ENCODE assay signal across 1 cellular context in the genomic region with DNA sequence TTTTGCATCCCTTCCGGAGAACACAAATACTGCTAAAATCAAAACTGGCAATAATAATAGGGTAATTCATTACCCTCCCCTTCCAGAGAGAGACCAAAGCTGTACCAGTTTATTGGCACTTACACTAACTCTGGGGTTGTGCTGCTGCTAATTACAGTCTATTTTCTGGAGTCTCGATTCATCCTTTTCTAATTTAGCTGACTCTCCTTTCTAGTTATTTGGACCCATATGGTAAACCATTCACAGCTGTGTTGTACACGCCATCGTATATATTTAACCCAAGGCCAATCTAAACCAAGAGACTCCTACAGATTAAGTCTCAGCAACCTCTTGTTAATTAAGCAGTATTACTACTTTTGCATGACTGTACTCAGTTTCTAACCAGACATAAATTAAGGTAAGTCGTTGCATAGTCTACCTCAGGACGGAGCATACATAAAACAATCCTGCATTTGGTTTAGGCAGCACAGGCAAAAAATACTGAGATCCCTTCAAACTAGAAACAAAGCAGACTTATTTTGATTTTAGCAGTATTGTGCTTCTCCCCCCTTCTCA.
TF ChIP-seq lines count a peak whose summit lies in the region.

No MANE protein-coding gene starts in this region.

TF ChIP-seq in HepG2, 621 proteins besides CTCF, POLR2A, EP300 and RAD21:
- TF ChIP-seq ZNF629 (CRISPR knock-in tag; conservative IDR thresholded peaks at IDR 0.05) = no peak
- no peak for TF ChIP-seq HNRNPL (IDR thresholded peaks at IDR 0.05; ENCODE audit: low read depth, low read length)
- TF ChIP-seq ONECUT2 (CRISPR knock-in tag; IDR thresholded peaks at IDR 0.05) = no peak
- no peak for TF ChIP-seq ZBTB1 (CRISPR knock-in tag; IDR thresholded peaks at IDR 0.05; ENCODE audit: borderline replicate concordance)
- TF ChIP-seq, protein P1, sequence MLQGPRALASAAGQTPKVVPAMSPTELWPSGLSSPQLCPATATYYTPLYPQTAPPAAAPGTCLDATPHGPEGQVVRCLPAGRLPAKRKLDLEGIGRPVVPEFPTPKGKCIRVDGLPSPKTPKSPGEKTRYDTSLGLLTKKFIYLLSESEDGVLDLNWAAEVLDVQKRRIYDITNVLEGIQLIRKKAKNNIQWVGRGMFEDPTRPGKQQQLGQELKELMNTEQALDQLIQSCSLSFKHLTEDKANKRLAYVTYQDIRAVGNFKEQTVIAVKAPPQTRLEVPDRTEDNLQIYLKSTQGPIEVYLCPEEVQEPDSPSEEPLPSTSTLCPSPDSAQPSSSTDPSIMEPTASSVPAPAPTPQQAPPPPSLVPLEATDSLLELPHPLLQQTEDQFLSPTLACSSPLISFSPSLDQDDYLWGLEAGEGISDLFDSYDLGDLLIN (CRISPR knock-in tag; IDR thresholded peaks at IDR 0.05; ENCODE audit: borderline replicate concordance) = no peak
- no peak for TF ChIP-seq PITX1 (CRISPR knock-in tag; IDR thresholded peaks at IDR 0.05)
- no peak for TF ChIP-seq ESRRA (CRISPR knock-in tag; IDR thresholded peaks at IDR 0.05; ENCODE audit: low read depth)
- no peak for TF ChIP-seq MIXL1 (CRISPR knock-in tag; IDR thresholded peaks at IDR 0.05)
- TF ChIP-seq ZSCAN30 (CRISPR knock-in tag; IDR thresholded peaks at IDR 0.05) = no peak
- no peak for TF ChIP-seq HMG20B (CRISPR knock-in tag; conservative IDR thresholded peaks at IDR 0.05)
- no peak for TF ChIP-seq PAF1 (CRISPR knock-in tag; IDR thresholded peaks at IDR 0.05)
- no peak for TF ChIP-seq IRF2 (CRISPR knock-in tag; IDR thresholded peaks at IDR 0.05)
